In the genomic region with DNA sequence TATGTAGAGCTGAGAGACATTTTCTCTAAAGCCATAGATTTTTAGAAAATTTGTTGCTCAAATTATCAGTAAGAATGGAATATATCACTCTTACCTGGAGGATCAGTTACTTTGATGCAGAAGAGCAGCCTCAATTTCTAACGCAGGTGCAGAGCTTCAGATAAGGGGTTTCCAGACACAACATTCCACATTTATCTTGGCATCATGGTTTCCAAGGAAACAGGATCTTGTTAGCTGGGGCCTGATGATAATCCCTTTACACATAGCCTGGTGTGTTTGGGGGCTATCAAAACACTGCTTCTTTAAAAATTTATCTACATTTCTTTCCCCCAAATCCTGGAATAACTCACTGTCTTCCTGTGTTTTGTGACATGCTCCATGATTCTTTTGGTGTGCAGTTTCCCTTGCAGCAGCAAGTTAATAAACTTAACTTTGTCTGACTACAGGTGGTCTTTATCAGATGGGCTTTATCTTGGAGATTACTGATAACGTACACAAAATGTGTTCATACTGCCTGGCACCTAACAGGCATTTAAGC, we compare ENCODE assay signal across 2 cellular contexts.
A peak's percentile ranks its signal among the peaks of the same experiment; 100 is the strongest.
TF ChIP-seq lines count a peak whose summit lies in the region.

No MANE protein-coding gene starts in this region.

TF ChIP-seq in HEK293, 187 proteins besides CTCF, POLR2A, EP300 and RAD21 (continued from another document):
- TF ChIP-seq ZNF16 (tag by site-specific recombination; IDR thresholded peaks at IDR 0.05; ENCODE audit: low read depth) = no peak
- TF ChIP-seq YY2 (tag by site-specific recombination; IDR thresholded peaks at IDR 0.05) = no peak

TF ChIP-seq in SK-N-SH, 30 proteins besides CTCF, POLR2A, EP300 and RAD21 (continued from another document):
- TF ChIP-seq FOXJ3 (CRISPR knock-in tag; IDR thresholded peaks at IDR 0.05) = 0 out of 2 replicates have a peak, but pooled peaks have one; percentile 19
- no peak for TF ChIP-seq ZBTB33 (IDR thresholded peaks at IDR 0.05; ENCODE audit: borderline replicate concordance, low read depth)
- no peak for TF ChIP-seq TEAD4 (IDR thresholded peaks at IDR 0.05; ENCODE audit: borderline replicate concordance, insufficient read depth)
- TF ChIP-seq MXI1 (IDR thresholded peaks at IDR 0.05; ENCODE audit: low read depth, low read length) = 0 out of 2 replicates have a peak, but pooled peaks have one; percentile 40
- peak; percentile 78 for TF ChIP-seq GATA2 (CRISPR knock-in tag; IDR thresholded peaks at IDR 0.05)
- TF ChIP-seq CHD2 (IDR thresholded peaks at IDR 0.05; ENCODE audit: low read length, partially characterized antibody) = peak; percentile 44
- TF ChIP-seq TCF12 (IDR thresholded peaks at IDR 0.05) = no peak
